8 cellular contexts compared by ENCODE assay signal in the genomic region with DNA sequence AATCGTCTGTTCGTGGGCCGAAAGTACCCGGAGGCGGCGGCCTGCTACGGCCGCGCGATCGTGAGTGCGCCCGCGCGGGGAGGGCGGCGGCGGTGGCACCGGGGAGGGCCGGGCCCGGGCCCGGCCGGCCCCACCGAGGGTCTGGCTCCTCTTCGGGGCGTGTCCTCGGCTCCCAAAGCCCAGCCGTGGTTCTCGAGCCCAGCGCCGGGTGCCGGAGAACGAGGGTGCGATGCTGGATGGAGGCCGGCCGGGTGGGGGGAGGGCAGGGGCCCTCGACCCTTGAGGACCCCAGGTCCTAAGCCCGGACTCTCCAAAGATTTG. TPM values are rescaled to one million over a fixed set of nuclear protein-coding genes. Genes with fewer than 3 reads are reported as not detected.
DNase-seq lines count a peak whose midpoint lies in the region; ATAC-seq and TF ChIP-seq lines count a peak whose summit lies in the region.

No MANE protein-coding gene starts in this region.

- no peak for DNase-seq in CD14-positive monocyte (ENCODE audit: low spot score)
- DNase-seq in Karpas-422 = no peak
- no peak for DNase-seq in neural crest cell (ENCODE audit: low read depth, low spot score)
- DNase-seq in NCI-H524 (lab: John Stamatoyannopoulos, UW) = no peak
- DNase-seq in COLO829 (ENCODE audit: low spot score) = no peak
- DNase-seq in NAMALWA (ENCODE audit: low spot score) = no peak
- no peak for DNase-seq in omental fat pad (ENCODE audit: low spot score)

- H3K36me3 ChIP-seq in Karpas-422 (ENCODE audit: insufficient read depth, low read length) (0 out of 2 replicates have a peak, but pooled peaks cover 4% of the 10 kb centered on the region), ectodermal cell (ENCODE audit: control insufficient read depth, insufficient read depth, low read length) (peaks cover 15% of the 10 kb centered on the region)

- no peaks in the 10 kb centered on the region for H3K27me3 ChIP-seq in Karpas-422 (ENCODE audit: low read length)
- H3K27me3 ChIP-seq in ectodermal cell (ENCODE audit: control insufficient read depth, insufficient read depth, low read length, poor library complexity, severe bottlenecking) = peaks cover 7% of the 10 kb centered on the region

- H3K36me3 Mint-ChIP-seq in CD14-positive monocyte (peaks cover 14 to 21% of the 10 kb centered on the region in 2 donors), neural crest cell (ENCODE audit: low read depth) (peaks cover 3% of the 10 kb centered on the region)

- peak overlapping the region; percentile 89 for H3K4me3 ChIP-seq in Karpas-422 (ENCODE audit: low read length)
- peak overlapping the region; percentile 77 for H3K4me3 ChIP-seq in ectodermal cell (ENCODE audit: insufficient read depth, low read depth, low read length)

- TF ChIP-seq CTCF in CD14-positive monocyte (IDR thresholded peaks at IDR 0.05) = no peak
- no peak for TF ChIP-seq CTCF in neural crest cell (conservative IDR thresholded peaks at IDR 0.05)
- no peak for TF ChIP-seq CTCF in omental fat pad (IDR thresholded peaks at IDR 0.05)

- H3K9me3 Mint-ChIP-seq in CD14-positive monocyte (no peaks in the 10 kb centered on the region), neural crest cell (no peaks in the 10 kb centered on the region)

- H3K9me3 ChIP-seq in Karpas-422 (ENCODE audit: low read length) (no peaks in the 10 kb centered on the region), ectodermal cell (ENCODE audit: control insufficient read depth, low read length) (no peaks in the 10 kb centered on the region)

- H3K4me1 Mint-ChIP-seq in CD14-positive monocyte (peaks cover 26% of the 10 kb centered on the region), neural crest cell (peaks cover 18% of the 10 kb centered on the region)

- peak overlapping the region; percentile 96 for H3K9ac ChIP-seq in Karpas-422 (ENCODE audit: low read length)

- peaks cover 30% of the 10 kb centered on the region for H3K4me1 ChIP-seq in Karpas-422 (ENCODE audit: low read length)
- peaks cover 13% of the 10 kb centered on the region for H3K4me1 ChIP-seq in ectodermal cell (ENCODE audit: control insufficient read depth, insufficient read depth, low read length)

- 1% methylated on average over 38 of the region's 38 CpGs for WGBS in ectodermal cell, 2 experiments

- H3K4me2 ChIP-seq in Karpas-422 (ENCODE audit: low read depth, low read length, poor library complexity, severe bottlenecking) = peak overlapping the region; percentile 93

- peaks cover 13 to 25% (median 15%) of the 10 kb centered on the region in 3 donors for H3K27me3 Mint-ChIP-seq in CD14-positive monocyte (ENCODE audit: low read depth in 3 of 3)
- peaks cover 12% of the 10 kb centered on the region for H3K27me3 Mint-ChIP-seq in neural crest cell (ENCODE audit: low read depth)

- H3K27ac ChIP-seq in Karpas-422 (ENCODE audit: low read length) (peak overlapping the region; percentile 75), ectodermal cell (ENCODE audit: insufficient read depth, low read depth, low read length, poor library complexity, severe bottlenecking) (peak overlapping the region; percentile 60)

- H2AFZ ChIP-seq in Karpas-422 (ENCODE audit: low read length) = no peak overlapping the region

- no peak for ATAC-seq in omental fat pad (ENCODE audit: low FRiP score)

- peaks cover 27% of the 10 kb centered on the region for H3K79me2 ChIP-seq in Karpas-422 (ENCODE audit: low read length)

- peak overlapping the region; percentile 74 to 76 for H3K4me3 Mint-ChIP-seq in CD14-positive monocyte
- H3K4me3 Mint-ChIP-seq in neural crest cell = peak overlapping the region; percentile 90

- peak overlapping the region in 4 of 7 donors; percentile 20 to 73 (median 56) for H3K27ac Mint-ChIP-seq in CD14-positive monocyte
- no peak overlapping the region for H3K27ac Mint-ChIP-seq in neural crest cell (ENCODE audit: unreplicated experiment)

- H3K9me2 ChIP-seq in Karpas-422 (replicated peaks; ENCODE audit: insufficient read depth, low read length) = no peaks in the 10 kb centered on the region

- peaks cover 15% of the 10 kb centered on the region for H4K20me1 ChIP-seq in Karpas-422 (ENCODE audit: insufficient read depth, low read depth, low read length)

- intact Hi-C loops in CD14-positive monocyte (cut with micrococcal nuclease) = loop anchor here (5.0 kb wide), 2 partner anchors 43 to 93 kb away; partner anchors contain the start of gene METTL26 (in 1 of the 2)

RNA-seq across cellular contexts. Expression of gene STUB1, which starts 0.4 kb away (rescaled TPM):
- polyA plus RNA-seq in CD14-positive monocyte = 100 to 1,000 TPM in 1 of 2 donors, 10 to 100 TPM in 1; 83.3 to 106 TPM
- total RNA-seq in Karpas-422 (2014; rRNA removed; shearing (Covaris generic); ENCODE audit: low replicate concordance) = 142 and 145 TPM in 2 replicates
- polyA plus RNA-seq in ectodermal cell (2013, experiment 1 of 4) = 93.5 TPM
- 106 TPM for polyA plus RNA-seq in ectodermal cell (2013, experiment 2 of 4)
- 72.4 TPM for polyA plus RNA-seq in ectodermal cell (2013, experiment 3 of 4)
- 69.4 TPM for polyA plus RNA-seq in ectodermal cell (2013, experiment 4 of 4)
- 81.5 and 99.3 TPM in 2 replicates for total RNA-seq in neural crest cell
- 100 to 1,000 TPM; 119 to 161 (median 128) TPM for total RNA-seq in omental fat pad

RNA-seq across cellular contexts. Expression of gene JMJD8, which starts 3.5 kb away (rescaled TPM):
- 10 to 100 TPM; 28.7 to 33.5 TPM for polyA plus RNA-seq in CD14-positive monocyte
- total RNA-seq in Karpas-422 (2014; rRNA removed; shearing (Covaris generic); ENCODE audit: low replicate concordance) = 27.6 and 28.1 TPM in 2 replicates
- polyA plus RNA-seq in ectodermal cell (2013, experiment 1 of 4) = 52.8 TPM
- 54.7 TPM for polyA plus RNA-seq in ectodermal cell (2013, experiment 2 of 4)
- 44.3 TPM for polyA plus RNA-seq in ectodermal cell (2013, experiment 3 of 4)
- 45.9 TPM for polyA plus RNA-seq in ectodermal cell (2013, experiment 4 of 4)
- total RNA-seq in neural crest cell = 60.8 and 64.5 TPM in 2 replicates
- 10 to 100 TPM; 65.8 to 79.6 (median 71.8) TPM for total RNA-seq in omental fat pad

RNA-seq across cellular contexts. Expression of gene RHBDL1, which starts 5.1 kb away (rescaled TPM):
- polyA plus RNA-seq in CD14-positive monocyte = not detected
- total RNA-seq in Karpas-422 (2014; rRNA removed; shearing (Covaris generic); ENCODE audit: low replicate concordance) = 3.6 and 15.2 TPM in 2 replicates
- polyA plus RNA-seq in ectodermal cell (2013, experiment 1 of 4) = 4.9 TPM
- polyA plus RNA-seq in ectodermal cell (2013, experiment 2 of 4) = 4.2 TPM
- polyA plus RNA-seq in ectodermal cell (2013, experiment 3 of 4) = 3.8 TPM
- 3.7 TPM for polyA plus RNA-seq in ectodermal cell (2013, experiment 4 of 4)
- 3.0 and 3.1 TPM in 2 replicates for total RNA-seq in neural crest cell
- 1 to 10 TPM in 1 of 4 donors, under 1 TPM in 2, not detected in 1; 0.44 to 1.0 (median 0.96) TPM for total RNA-seq in omental fat pad

RNA-seq across cellular contexts. Expression of gene WDR24, which starts 9.6 kb away (rescaled TPM):
- 1 to 10 TPM; 5.7 to 7.4 TPM for polyA plus RNA-seq in CD14-positive monocyte
- total RNA-seq in Karpas-422 (2014; rRNA removed; shearing (Covaris generic); ENCODE audit: low replicate concordance) = 4.5 and 8.2 TPM in 2 replicates
- polyA plus RNA-seq in ectodermal cell (2013, experiment 1 of 4) = 17.4 TPM
- 15.7 TPM for polyA plus RNA-seq in ectodermal cell (2013, experiment 2 of 4)
- polyA plus RNA-seq in ectodermal cell (2013, experiment 3 of 4) = 13.1 TPM
- 13.9 TPM for polyA plus RNA-seq in ectodermal cell (2013, experiment 4 of 4)
- 16.6 and 20.7 TPM in 2 replicates for total RNA-seq in neural crest cell
- 1 to 10 TPM; 6.7 to 8.7 (median 6.9) TPM for total RNA-seq in omental fat pad

RNA-seq across cellular contexts. Expression of gene RHOT2, which starts 12.7 kb away (rescaled TPM):
- polyA plus RNA-seq in CD14-positive monocyte = 10 to 100 TPM; 25.4 to 26.3 TPM
- 73.8 and 114 TPM in 2 replicates for total RNA-seq in Karpas-422 (2014; rRNA removed; shearing (Covaris generic); ENCODE audit: low replicate concordance)
- polyA plus RNA-seq in ectodermal cell (2013, experiment 1 of 4) = 131 TPM
- 108 TPM for polyA plus RNA-seq in ectodermal cell (2013, experiment 2 of 4)
- polyA plus RNA-seq in ectodermal cell (2013, experiment 3 of 4) = 106 TPM
- polyA plus RNA-seq in ectodermal cell (2013, experiment 4 of 4) = 113 TPM
- total RNA-seq in neural crest cell = 171 and 189 TPM in 2 replicates
- total RNA-seq in omental fat pad = 10 to 100 TPM; 38.8 to 86.9 (median 61.5) TPM
